ENCODE assay signal across 1 cellular context in the genomic region with DNA sequence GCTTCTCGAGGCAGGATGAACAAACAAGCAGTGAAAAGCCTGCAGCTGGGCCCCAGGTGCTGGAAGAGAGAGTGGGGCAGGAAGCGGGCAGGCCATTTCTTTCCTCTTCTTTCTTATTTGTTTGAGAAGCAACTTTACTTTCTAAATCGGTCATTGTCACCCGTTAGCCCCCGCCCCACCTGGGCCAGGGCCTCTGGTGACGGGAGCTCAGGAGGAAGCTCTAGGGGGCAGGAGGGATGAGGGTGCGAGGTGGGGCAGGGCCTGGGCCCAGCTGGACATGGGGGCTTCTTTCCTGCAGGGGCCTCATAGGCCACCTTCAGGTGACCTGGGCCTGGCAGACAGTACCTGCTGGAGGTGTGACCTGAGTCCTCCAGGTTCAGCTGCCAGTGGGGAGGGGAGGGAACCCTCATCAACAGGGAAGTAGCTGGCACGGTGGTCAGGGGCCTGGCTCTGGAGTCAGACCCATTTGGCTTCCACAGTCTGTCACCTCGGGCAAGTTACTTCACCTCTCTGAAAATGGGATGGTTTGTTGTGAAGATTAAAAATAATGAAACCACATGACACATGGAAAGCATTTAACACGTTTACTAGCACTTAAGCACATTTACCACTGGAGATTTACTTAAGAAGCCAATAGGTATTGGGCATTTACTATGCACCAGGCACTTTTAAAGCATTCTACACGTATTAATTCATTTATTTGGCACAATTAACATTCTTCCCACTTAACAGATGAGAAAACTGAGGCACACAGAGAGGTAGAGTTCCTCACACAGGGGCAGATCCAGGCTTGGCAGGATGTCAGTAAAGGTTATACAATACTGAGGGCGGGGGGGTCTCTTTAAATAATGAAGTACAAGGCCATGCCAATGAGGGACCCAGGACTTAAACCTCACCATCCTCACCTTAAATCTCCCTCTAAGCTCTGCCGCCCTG.
TF ChIP-seq lines count a peak whose summit lies in the region.

No MANE protein-coding gene starts in this region.

TF ChIP-seq in HepG2, 621 proteins besides CTCF, POLR2A, EP300 and RAD21:
- TF ChIP-seq ZNF629 (CRISPR knock-in tag; conservative IDR thresholded peaks at IDR 0.05): peak; percentile 34
- no peak for TF ChIP-seq ATF1 (CRISPR knock-in tag; IDR thresholded peaks at IDR 0.05)
- TF ChIP-seq, protein P1, sequence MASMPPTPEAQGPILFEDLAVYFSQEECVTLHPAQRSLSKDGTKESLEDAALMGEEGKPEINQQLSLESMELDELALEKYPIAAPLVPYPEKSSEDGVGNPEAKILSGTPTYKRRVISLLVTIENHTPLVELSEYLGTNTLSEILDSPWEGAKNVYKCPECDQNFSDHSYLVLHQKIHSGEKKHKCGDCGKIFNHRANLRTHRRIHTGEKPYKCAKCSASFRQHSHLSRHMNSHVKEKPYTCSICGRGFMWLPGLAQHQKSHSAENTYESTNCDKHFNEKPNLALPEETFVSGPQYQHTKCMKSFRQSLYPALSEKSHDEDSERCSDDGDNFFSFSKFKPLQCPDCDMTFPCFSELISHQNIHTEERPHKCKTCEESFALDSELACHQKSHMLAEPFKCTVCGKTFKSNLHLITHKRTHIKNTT (CRISPR knock-in tag; IDR thresholded peaks at IDR 0.05): no peak
- TF ChIP-seq ZNF12 (CRISPR knock-in tag; IDR thresholded peaks at IDR 0.05): no peak
- TF ChIP-seq ZNF33B (CRISPR knock-in tag; IDR thresholded peaks at IDR 0.05): no peak
